In the genomic region with DNA sequence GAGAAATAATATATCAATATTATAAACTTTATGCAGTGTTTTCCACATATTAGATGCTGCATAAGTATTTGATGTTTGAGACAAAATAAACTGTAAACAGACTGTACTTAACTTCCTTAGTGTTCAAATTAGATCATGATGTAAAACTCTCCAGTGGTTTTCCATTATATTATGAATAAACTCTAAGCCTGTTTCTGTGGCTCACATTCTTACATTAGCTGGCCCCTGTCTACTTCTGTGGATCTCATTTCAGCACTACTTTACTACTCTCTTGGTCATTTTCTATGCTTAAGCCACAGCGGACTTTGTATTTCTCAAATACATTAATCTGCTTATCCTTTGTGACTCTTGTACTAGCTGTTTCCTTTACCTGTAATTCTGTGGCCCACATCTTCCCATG, we compare ENCODE assay signal across 1 cellular context.
TF ChIP-seq lines count a peak whose summit lies in the region.

No MANE protein-coding gene starts in this region.

TF ChIP-seq in endothelial cell of umbilical vein, 7 proteins besides CTCF, POLR2A, EP300 and RAD21:
- TF ChIP-seq EZH2 (IDR thresholded peaks at IDR 0.05; ENCODE audit: borderline replicate concordance, low read depth, low read length, severe bottlenecking) = no peak
- TF ChIP-seq POLR2AphosphoS5 (IDR thresholded peaks at IDR 0.05; ENCODE audit: insufficient read depth, low read depth, low read length) = no peak
